Comparison of ENCODE assay signal across 35 cellular contexts in genomic region chr1:22526677-22527076, GRCh38. TPM values are rescaled to one million over a fixed set of nuclear protein-coding genes. Genes with fewer than 3 reads are reported as not detected.
"Had no signal": no experiment of that assay in that cellular context is flagged by ENCODE, and none has a peak within 500 bp of the region (broad histone marks: within the 10 kb centered on the region; RNA-seq: fewer than 3 reads in every experiment).

No MANE protein-coding gene starts in this region.

- H3K27me3 Mint-ChIP-seq: activated B cell treated with CpG ODN at 0.5 μM for 24 hours; activated CD4-positive, alpha-beta memory T cell treated with anti-CD3 and anti-CD28 coated beads for 36 hours; activated CD4-positive, alpha-beta T cell treated with anti-CD3 and anti-CD28 coated beads, Interleukin-2, amount 10 ng/mL, durations not matched to agents 24 days and 14 days; activated CD8-positive, alpha-beta T cell treated with anti-CD3 and anti-CD28 coated beads for 36 hours; activated naive CD4-positive, alpha-beta T cell treated with anti-CD3 and anti-CD28 coated beads, Interleukin-2, amount 10 ng/mL, durations not matched to agents 7 days and 5 days; activated naive CD4-positive, alpha-beta T cell treated with anti-CD3 and anti-CD28 coated beads, Interleukin-2, amount 50 U/mL, for 24 hours; activated naive CD8-positive, alpha-beta T cell; activated naive CD8-positive, alpha-beta T cell treated with anti-CD3 and anti-CD28 coated beads, Interleukin-2, amount 10 ng/mL, durations not matched to agents 7 days and 5 days; activated naive CD8-positive, alpha-beta T cell treated with anti-CD3 and anti-CD28 coated beads, Interleukin-2, amount 50 U/mL, for 24 hours had no signal

- H3K4me1 Mint-ChIP-seq: activated B cell treated with CpG ODN at 0.5 μM for 24 hours; activated CD4-positive, alpha-beta T cell treated with anti-CD3 and anti-CD28 coated beads, Interleukin-2, amount 10 ng/mL, durations not matched to agents 24 days and 14 days; activated naive CD4-positive, alpha-beta T cell treated with anti-CD3 and anti-CD28 coated beads, Interleukin-2, amount 10 ng/mL, durations not matched to agents 7 days and 5 days; activated naive CD4-positive, alpha-beta T cell treated with anti-CD3 and anti-CD28 coated beads, Interleukin-2, amount 50 U/mL, for 24 hours; activated naive CD8-positive, alpha-beta T cell treated with anti-CD3 and anti-CD28 coated beads, Interleukin-2, amount 10 ng/mL, durations not matched to agents 7 days and 5 days; activated naive CD8-positive, alpha-beta T cell treated with anti-CD3 and anti-CD28 coated beads, Interleukin-2, amount 50 U/mL, for 24 hours had no signal

- H3K4me1 ChIP-seq: breast epithelium had no signal

- H3K27ac ChIP-seq: ascending aorta, brain microvascular endothelial cell, breast epithelium, VCaP had no signal

- ATAC-seq: activated CD8-positive, alpha-beta T cell treated with anti-CD3 and anti-CD28 coated beads for 36 hours; activated naive CD8-positive, alpha-beta T cell treated with anti-CD3 and anti-CD28 coated beads, Interleukin-2, amount 50 U/mL, for 24 hours had no signal

- H3K4me3 Mint-ChIP-seq: activated B cell treated with CpG ODN at 0.5 μM for 24 hours; activated CD4-positive, alpha-beta memory T cell treated with anti-CD3 and anti-CD28 coated beads for 36 hours; activated CD4-positive, alpha-beta T cell treated with anti-CD3 and anti-CD28 coated beads, Interleukin-2, amount 10 ng/mL, durations not matched to agents 24 days and 14 days; activated CD8-positive, alpha-beta T cell treated with anti-CD3 and anti-CD28 coated beads for 36 hours; activated naive CD4-positive, alpha-beta T cell treated with anti-CD3 and anti-CD28 coated beads, Interleukin-2, amount 10 ng/mL, durations not matched to agents 7 days and 5 days; activated naive CD4-positive, alpha-beta T cell treated with anti-CD3 and anti-CD28 coated beads, Interleukin-2, amount 50 U/mL, for 24 hours; activated naive CD8-positive, alpha-beta T cell; activated naive CD8-positive, alpha-beta T cell treated with anti-CD3 and anti-CD28 coated beads, Interleukin-2, amount 10 ng/mL, durations not matched to agents 7 days and 5 days; activated naive CD8-positive, alpha-beta T cell treated with anti-CD3 and anti-CD28 coated beads, Interleukin-2, amount 50 U/mL, for 24 hours; T-helper 1 cell treated with Interleukin-12 subunit alpha and Interleukin-12 subunit beta and Interleukin-4 antibody, amounts not matched to agents 30 μg/mL and 1 μg/mL, for 36 hours; T-helper 2 cell treated with Interferon-gamma antibody and Interleukin-4, amounts not matched to agents 5 μg/mL and 100 μg/mL, for 36 hours had no signal

- DNase-seq: activated B cell treated with CpG ODN at 0.5 μM for 24 hours; activated CD4-positive, alpha-beta memory T cell treated with anti-CD3 and anti-CD28 coated beads for 36 hours; activated CD4-positive, alpha-beta T cell treated with anti-CD3 and anti-CD28 coated beads for 4 hours; activated CD4-positive, alpha-beta T cell treated with anti-CD3 and anti-CD28 coated beads, Interleukin-2, amount 10 ng/mL, durations not matched to agents 24 days and 14 days; activated CD4-positive, alpha-beta T cell treated with anti-CD3 and anti-CD28 coated beads, Interleukin-2, amount 50 U/mL, for 1 hour; activated CD4-positive, alpha-beta T cell treated with anti-CD3 and anti-CD28 coated beads, Interleukin-2, amount 50 U/mL, for 4 hours; activated CD4-positive, CD25-positive, alpha-beta regulatory T cell treated with anti-CD3 and anti-CD28 coated beads, Interleukin-2, amount 50 U/mL, for 72 hours; activated CD8-positive, alpha-beta memory T cell treated with anti-CD3 and anti-CD28 coated beads, Interleukin-2, amount 50 U/mL, for 4 hours; activated CD8-positive, alpha-beta T cell treated with anti-CD3 and anti-CD28 coated beads for 36 hours; activated effector memory CD4-positive, alpha-beta T cell treated with anti-CD3 and anti-CD28 coated beads, Interleukin-2, amount 50 U/mL, for 16 hours; activated gamma-delta T cell treated with Interleukin-2 at 50 U/mL for 16 hours; activated naive CD4-positive, alpha-beta T cell treated with Interleukin-2 at 50 U/mL for 16 hours; activated naive CD8-positive, alpha-beta T cell treated with anti-CD3 and anti-CD28 coated beads, Interleukin-2, amount 10 ng/mL, durations not matched to agents 7 days and 5 days; activated naive CD8-positive, alpha-beta T cell treated with anti-CD3 and anti-CD28 coated beads, Interleukin-2, amount 50 U/mL, for 24 hours; activated T-cell treated with anti-CD3 and anti-CD28 coated beads for 4 hours; activated T-cell treated with anti-CD3 and anti-CD28 coated beads, Interleukin-2, amount 50 U/mL, for 1 hour; activated T-cell treated with anti-CD3 and anti-CD28 coated beads, Interleukin-2, amount 50 U/mL, for 48 hours; amygdala; anterior cingulate cortex; brain microvascular endothelial cell; central memory CD4-positive, alpha-beta T cell; SW 1271; T-helper 1 cell; T-helper 2 cell; T-helper 9 cell had no signal

- H3K9me3 Mint-ChIP-seq: activated B cell treated with CpG ODN at 0.5 μM for 24 hours; activated CD4-positive, alpha-beta memory T cell treated with anti-CD3 and anti-CD28 coated beads for 36 hours; activated CD4-positive, alpha-beta T cell treated with anti-CD3 and anti-CD28 coated beads, Interleukin-2, amount 10 ng/mL, durations not matched to agents 24 days and 14 days; activated CD8-positive, alpha-beta T cell treated with anti-CD3 and anti-CD28 coated beads for 36 hours; activated naive CD4-positive, alpha-beta T cell treated with anti-CD3 and anti-CD28 coated beads, Interleukin-2, amount 10 ng/mL, durations not matched to agents 7 days and 5 days; activated naive CD4-positive, alpha-beta T cell treated with anti-CD3 and anti-CD28 coated beads, Interleukin-2, amount 50 U/mL, for 24 hours; activated naive CD8-positive, alpha-beta T cell treated with anti-CD3 and anti-CD28 coated beads, Interleukin-2, amount 10 ng/mL, durations not matched to agents 7 days and 5 days; activated naive CD8-positive, alpha-beta T cell treated with anti-CD3 and anti-CD28 coated beads, Interleukin-2, amount 50 U/mL, for 24 hours; T-helper 1 cell treated with Interleukin-12 subunit alpha and Interleukin-12 subunit beta and Interleukin-4 antibody, amounts not matched to agents 30 μg/mL and 1 μg/mL, for 36 hours; T-helper 2 cell treated with Interferon-gamma antibody and Interleukin-4, amounts not matched to agents 5 μg/mL and 100 μg/mL, for 36 hours had no signal

- H3K9me3 ChIP-seq: ascending aorta, breast epithelium had no signal

- H3K4me3 ChIP-seq: ascending aorta, breast epithelium had no signal

- H3K27me3 ChIP-seq: ascending aorta, brain microvascular endothelial cell, breast epithelium had no signal

- H3K27ac Mint-ChIP-seq: activated B cell treated with CpG ODN at 0.5 μM for 24 hours; activated CD4-positive, alpha-beta memory T cell treated with anti-CD3 and anti-CD28 coated beads for 36 hours; activated CD4-positive, alpha-beta T cell treated with anti-CD3 and anti-CD28 coated beads, Interleukin-2, amount 10 ng/mL, durations not matched to agents 24 days and 14 days; activated CD8-positive, alpha-beta T cell treated with anti-CD3 and anti-CD28 coated beads for 36 hours; activated naive CD4-positive, alpha-beta T cell treated with anti-CD3 and anti-CD28 coated beads, Interleukin-2, amount 10 ng/mL, durations not matched to agents 7 days and 5 days; activated naive CD4-positive, alpha-beta T cell treated with anti-CD3 and anti-CD28 coated beads, Interleukin-2, amount 50 U/mL, for 24 hours; activated naive CD8-positive, alpha-beta T cell; activated naive CD8-positive, alpha-beta T cell treated with anti-CD3 and anti-CD28 coated beads, Interleukin-2, amount 10 ng/mL, durations not matched to agents 7 days and 5 days; activated naive CD8-positive, alpha-beta T cell treated with anti-CD3 and anti-CD28 coated beads, Interleukin-2, amount 50 U/mL, for 24 hours; T-helper 1 cell treated with Interleukin-12 subunit alpha and Interleukin-12 subunit beta and Interleukin-4 antibody, amounts not matched to agents 30 μg/mL and 1 μg/mL, for 36 hours; T-helper 2 cell treated with Interferon-gamma antibody and Interleukin-4, amounts not matched to agents 5 μg/mL and 100 μg/mL, for 36 hours had no signal

RNA-seq across cellular contexts. Expression of gene EPHA8, which starts 36.6 kb away (rescaled TPM):
- total RNA-seq: activated B cell treated with CpG ODN at 0.5 μM for 24 hours; activated CD4-positive, alpha-beta memory T cell treated with anti-CD3 and anti-CD28 coated beads for 36 hours; activated CD4-positive, alpha-beta T cell treated with anti-CD3 and anti-CD28 coated beads, Interleukin-2, amount 10 ng/mL, durations not matched to agents 24 days and 14 days; activated CD8-positive, alpha-beta memory T cell treated with anti-CD3 and anti-CD28 coated beads for 36 hours; activated CD8-positive, alpha-beta T cell treated with anti-CD3 and anti-CD28 coated beads for 36 hours; activated naive CD8-positive, alpha-beta T cell treated with anti-CD3 and anti-CD28 coated beads, Interleukin-2, amount 10 ng/mL, durations not matched to agents 7 days and 5 days; ascending aorta; breast epithelium; cardiac septum had no signal
